Comparison of ENCODE assay signal across 5 cellular contexts in genomic region chr15:97443101-97443500, GRCh38.
"Had no signal": no experiment of that assay in that cellular context is flagged by ENCODE, and none has a peak within 500 bp of the region (broad histone marks: within the 10 kb centered on the region; RNA-seq: fewer than 3 reads in every experiment).

No MANE protein-coding gene starts in this region.

- H3K4me3 ChIP-seq: K562 had no signal

- H3K4me1 Mint-ChIP-seq: IgD-negative memory B cell had no signal

- H3K27ac ChIP-seq: HL-60 had no signal

- H3K27me3 Mint-ChIP-seq: IgD-negative memory B cell had no signal

- ATAC-seq: HepG2, K562 had no signal

- H3K27ac Mint-ChIP-seq: IgD-negative memory B cell had no signal

- H3K36me3 Mint-ChIP-seq: IgD-negative memory B cell had no signal

- DNase-seq: IMR-90 had no signal

- H3K4me3 Mint-ChIP-seq: IgD-negative memory B cell had no signal
